Comparison of ENCODE assay signal across 9 cellular contexts in the genomic region with DNA sequence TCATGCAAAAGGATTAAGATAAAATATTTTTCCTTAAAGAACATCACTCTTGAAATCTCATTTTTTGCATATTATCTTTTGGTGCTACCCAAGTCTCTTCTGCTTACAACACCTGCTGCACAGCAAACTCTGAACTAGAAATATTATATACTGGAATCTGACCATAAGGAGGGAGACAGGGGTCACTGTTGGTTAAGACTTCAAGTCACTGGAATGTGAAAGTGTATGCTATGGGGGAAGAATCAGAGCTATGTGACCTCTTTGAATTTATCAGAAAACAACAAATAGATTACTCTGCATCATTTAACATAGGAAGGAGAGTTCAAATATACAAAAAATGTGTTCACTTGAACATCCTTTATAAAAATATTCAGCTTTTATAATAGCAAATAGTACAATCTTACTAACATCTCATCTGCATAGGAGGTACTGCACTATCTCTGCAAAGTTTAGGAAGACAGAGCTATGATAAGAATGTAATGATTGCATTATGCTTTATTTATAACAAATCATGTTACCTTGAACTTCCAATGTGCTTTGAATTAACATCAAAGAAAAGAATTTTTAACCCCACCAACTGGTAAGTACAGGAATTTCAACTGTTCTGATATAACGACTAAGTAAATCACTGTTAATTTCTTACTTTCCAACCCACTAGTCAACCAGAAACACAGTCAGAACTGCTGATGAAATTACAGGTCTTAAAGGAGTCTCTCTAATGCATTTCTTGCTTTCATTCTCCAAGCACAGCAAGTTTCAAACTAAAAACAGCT.
DNase-seq lines count a peak whose midpoint lies in the region; ATAC-seq, FAIRE-seq and TF ChIP-seq lines count a peak whose summit lies in the region.
"Had no signal": no experiment of that assay in that cellular context is flagged by ENCODE, and none has a peak within 500 bp of the region (broad histone marks: within the 10 kb centered on the region; RNA-seq: fewer than 3 reads in every experiment).

No MANE protein-coding gene starts in this region.

- no peak overlapping the region for H3K4me3 Mint-ChIP-seq in neural crest cell

- ATAC-seq in HG02610 (IDR thresholded peaks at IDR 0.05; ENCODE audit: unreplicated experiment): peak; percentile 77

- H3K36me3 Mint-ChIP-seq in neural crest cell (ENCODE audit: low read depth): peaks cover 8% of the 10 kb centered on the region

- no peak overlapping the region for H3K27ac Mint-ChIP-seq in neural crest cell (ENCODE audit: unreplicated experiment)

- peak; percentile 13 for TF ChIP-seq CTCF in neural crest cell (conservative IDR thresholded peaks at IDR 0.05)

- peaks cover 9% of the 10 kb centered on the region for H3K4me1 Mint-ChIP-seq in neural crest cell

- DNase-seq in DMS 273 (lab: John Stamatoyannopoulos, UW; ENCODE audit: unreplicated experiment) (peak; percentile 2), DMS 273 treated with DMSO at 0.1 percent for 48 hours (lab: John Stamatoyannopoulos, UW) (no peak), NAMALWA (ENCODE audit: low spot score) (peak; percentile 28), neural crest cell (ENCODE audit: low read depth, low spot score) (no peak), AG08396 (ENCODE audit: low spot score) (no peak), DMS53 treated with DMSO at 0.1 percent for 48 hours (lab: John Stamatoyannopoulos, UW; ENCODE audit: unreplicated experiment) (no peak), HTR-8/SVneo (ENCODE audit: insufficient read length, low spot score) (no peak)
- DNase-seq: posterior cingulate gyrus had no signal

- H3K27me3 Mint-ChIP-seq in neural crest cell (ENCODE audit: low read depth): no peaks in the 10 kb centered on the region

- H3K9me3 Mint-ChIP-seq in neural crest cell: no peaks in the 10 kb centered on the region

- no peak for FAIRE-seq in HTR-8/SVneo (lab: Jason Lieb, UNC)

Comparison
In these comparisons a context has a peak if more than half of its experiments do, and no peak if none do; other contexts are left out.
1. DNase-seq: peak in DMS 273 (single experiment) and NAMALWA (single experiment); none in DMS 273 treated with DMSO at 0.1 percent for 48 hours (single experiment), neural crest cell (single experiment), AG08396 (single experiment), DMS53 treated with DMSO at 0.1 percent for 48 hours (single experiment) and HTR-8/SVneo (single experiment).